Comparison of ENCODE assay signal across 18 cellular contexts in genomic region chr3:143653935-143654334, GRCh38.
DNase-seq lines count a peak whose midpoint lies in the region; ATAC-seq, FAIRE-seq and TF ChIP-seq lines count a peak whose summit lies in the region.
"Had no signal": no experiment of that assay in that cellular context is flagged by ENCODE, and none has a peak within 500 bp of the region (broad histone marks: within the 10 kb centered on the region; RNA-seq: fewer than 3 reads in every experiment).

No MANE protein-coding gene starts in this region.

- H3K4me2 ChIP-seq in A549, result no peak overlapping the region
- H3K4me2 ChIP-seq in IMR-90 (ENCODE audit: low read depth, low read length), result no peak overlapping the region
- no peak overlapping the region for H3K4me2 ChIP-seq in H1 (ENCODE audit: insufficient read depth in 1 of 2, low read depth in 2 of 2, low read length in 2 of 2)
- H3K4me2 ChIP-seq: BLaER1 had no signal

- no TSS peak for BruUV-seq in IMR-90 (replicated peaks; lab: Mats Ljungman, UMichigan)

- no peak overlapping the region for H2BK12ac ChIP-seq in H1 (ENCODE audit: low read depth, low read length)

- no peak overlapping the region for H2BK15ac ChIP-seq in IMR-90 (ENCODE audit: low read depth, low read length)
- no peak overlapping the region for H2BK15ac ChIP-seq in H1 (ENCODE audit: low read length)

- POLR2A ChIA-PET in A549 (lab: Yijun Ruan, JAX), result no interaction called here
- POLR2A ChIA-PET in IMR-90 (lab: Charles Lee; ENCODE audit: unreplicated experiment), result no interaction called here
- POLR2A ChIA-PET in H1 (lab: Charles Lee; ENCODE audit: partially characterized antibody), result no interaction called here

- H3K79me1 ChIP-seq in IMR-90 (ENCODE audit: low read depth in 1 of 2, low read length in 2 of 2), result no peaks in the 10 kb centered on the region
- H3K79me1 ChIP-seq in H1 (ENCODE audit: low read depth, low read length), result no peaks in the 10 kb centered on the region

- no peaks in the 10 kb centered on the region for H3K4me1 ChIP-seq in A549
- no peaks in the 10 kb centered on the region for H3K4me1 ChIP-seq in IMR-90 (ENCODE audit: control insufficient read depth, insufficient read depth, low read length)
- peaks cover 0 to 4% (median 0%) of the 10 kb centered on the region in 4 experiments; a peak in 3 of 7 replicates for H3K4me1 ChIP-seq in H1 (replicated peaks in 1 of 4; ENCODE audit: control insufficient read depth in 3 of 4, insufficient read depth in 4 of 4, low read length in 3 of 4)
- H3K4me1 ChIP-seq in right lobe of liver, result peaks cover 0 to 20% (median 0%) of the 10 kb centered on the region in 4 donors
- H3K4me1 ChIP-seq in colonic mucosa, result no peaks in the 10 kb centered on the region
- no peaks in the 10 kb centered on the region for H3K4me1 ChIP-seq in esophagus muscularis mucosa
- H3K4me1 ChIP-seq: BLaER1, Caco-2 had no signal

- H4K91ac ChIP-seq in IMR-90 (ENCODE audit: insufficient read depth, low read depth, low read length) (no peak overlapping the region), H1 (replicated peaks; ENCODE audit: insufficient read length, low read length) (no peak overlapping the region)

- no peaks in the 10 kb centered on the region for H3K79me2 ChIP-seq in H1 (ENCODE audit: control insufficient read depth in 1 of 2, insufficient read depth in 2 of 2, low read length in 2 of 2)

- no peaks in the 10 kb centered on the region for H3K9me1 ChIP-seq in IMR-90 (ENCODE audit: insufficient read depth, low read length)

- CTCF ChIA-PET in A549 (lab: Yijun Ruan, JAX), result interaction anchor here (2.1 kb wide), 1 partner anchor 21 kb away, joined by 9 read pairs; no protein-coding TSS in a partner anchor
- CTCF ChIA-PET in IMR-90 (lab: Yijun Ruan, JAX), result no interaction called here
- CTCF ChIA-PET in H1 (lab: Charles Lee; ENCODE audit: partially characterized antibody), result interaction anchor here (1.1 to 6.7 kb wide), 4 partner anchors 17 to 614 kb away, joined by 3 to 48 read pairs (median 4); no protein-coding TSS in a partner anchor

- no peak for TF ChIP-seq CTCF in A549 (IDR thresholded peaks at IDR 0.05)
- no peak for TF ChIP-seq CTCF in IMR-90 (conservative IDR thresholded peaks at IDR 0.05; ENCODE audit: low read depth, low read length)
- no peak for TF ChIP-seq CTCF in H1 (IDR thresholded peaks at IDR 0.05; ENCODE audit: control extremely low read depth in 1 of 3, insufficient read depth in 1 of 3, low read depth in 1 of 3, low read length in 3 of 3)
- TF ChIP-seq CTCF in right lobe of liver (IDR thresholded peaks at IDR 0.05), result no peak
- no peak for TF ChIP-seq CTCF in colonic mucosa (IDR thresholded peaks at IDR 0.05)
- no peak for TF ChIP-seq CTCF in esophagus muscularis mucosa (IDR thresholded peaks at IDR 0.05)

- ATAC-seq in A549 (no peak), IMR-90 (ENCODE audit: low read depth) (no peak), right lobe of liver (no peak), HG03108 (IDR thresholded peaks at IDR 0.05; ENCODE audit: unreplicated experiment) (no peak)
- ATAC-seq: CD8-positive, alpha-beta T cell had no signal

- H3K14ac ChIP-seq in IMR-90 (replicated peaks; ENCODE audit: low read depth, low read length), result no peak overlapping the region
- H3K14ac ChIP-seq in H1 (ENCODE audit: insufficient read length), result no peak overlapping the region

- TF ChIP-seq EP300 in A549 (IDR thresholded peaks at IDR 0.05), result no peak
- TF ChIP-seq EP300 in H1 (IDR thresholded peaks at IDR 0.05; ENCODE audit: borderline replicate concordance in 1 of 2, low read depth in 2 of 2, low read length in 2 of 2), result no peak
- no peak for TF ChIP-seq EP300 in esophagus muscularis mucosa (IDR thresholded peaks at IDR 0.05)

- H2BK120ac ChIP-seq in IMR-90 (ENCODE audit: low read depth, low read length) (no peak overlapping the region), H1 (replicated peaks; ENCODE audit: low read depth, low read length) (no peak overlapping the region)

- no peaks in the 10 kb centered on the region for H4K20me1 ChIP-seq in IMR-90 (ENCODE audit: insufficient read depth, low read length)
- H4K20me1 ChIP-seq in H1 (replicated peaks in 1 of 2; ENCODE audit: control insufficient read depth in 1 of 2, insufficient read depth in 2 of 2, low read length in 2 of 2), result no peaks in the 10 kb centered on the region
- H4K20me1 ChIP-seq: BLaER1 had no signal

- H4K5ac ChIP-seq in IMR-90 (ENCODE audit: low read depth, low read length), result no peak overlapping the region
- no peak overlapping the region for H4K5ac ChIP-seq in H1 (ENCODE audit: insufficient read length, low read depth, low read length)

- H2BK5ac ChIP-seq in IMR-90 (ENCODE audit: low read depth, low read length, poor library complexity, severe bottlenecking) (no peak overlapping the region), H1 (ENCODE audit: low read depth, low read length) (no peak overlapping the region)

- H3K9ac ChIP-seq in IMR-90 (ENCODE audit: low read depth, low read length), result no peak overlapping the region
- no peak overlapping the region for H3K9ac ChIP-seq in H1 (replicated peaks in 1 of 4; ENCODE audit: extremely low read depth in 1 of 4, low read depth in 3 of 4, low read length in 3 of 4)
- H3K9ac ChIP-seq in colonic mucosa (ENCODE audit: low read depth in 2 of 2, low read length in 2 of 2), result no peak overlapping the region
- H3K9ac ChIP-seq: BLaER1 had no signal

- intact Hi-C loops in IMR-90 (cut with micrococcal nuclease), result no loop called here
- intact Hi-C loops in right lobe of liver (cut with DNase I), result no loop called here
- intact Hi-C loops in colonic mucosa (cut with DNase I), result no loop called here
- intact Hi-C loops in esophagus muscularis mucosa (cut with DNase I), result no loop called here

- H3K9me3 ChIP-seq in A549 (no peaks in the 10 kb centered on the region), IMR-90 (ENCODE audit: control insufficient read depth, insufficient read depth, low read length) (no peaks in the 10 kb centered on the region), H1 (ENCODE audit: insufficient read depth in 2 of 2, low read depth in 1 of 2, low read length in 1 of 2) (no peaks in the 10 kb centered on the region), right lobe of liver (no peaks in the 10 kb centered on the region), colonic mucosa (no peaks in the 10 kb centered on the region), esophagus muscularis mucosa (no peaks in the 10 kb centered on the region)
- H3K9me3 ChIP-seq: BLaER1, Caco-2 had no signal

- no peak overlapping the region for H2AK9ac ChIP-seq in IMR-90 (replicated peaks; ENCODE audit: low read depth, low read length, poor library complexity)

- no peaks in the 10 kb centered on the region for H3K36me3 ChIP-seq in IMR-90 (ENCODE audit: control insufficient read depth, insufficient read depth, low read length)
- no peaks in the 10 kb centered on the region for H3K36me3 ChIP-seq in H1 (ENCODE audit: control insufficient read depth in 2 of 4, insufficient read depth in 4 of 4, low read length in 3 of 4)
- no peaks in the 10 kb centered on the region for H3K36me3 ChIP-seq in right lobe of liver
- H3K36me3 ChIP-seq in colonic mucosa, result no peaks in the 10 kb centered on the region
- peaks cover 0 to 4% (median 0%) of the 10 kb centered on the region in 4 donors for H3K36me3 ChIP-seq in esophagus muscularis mucosa
- H3K36me3 ChIP-seq: BLaER1 had no signal

- no peak for TF ChIP-seq POLR2A in A549 (IDR thresholded peaks at IDR 0.05; ENCODE audit: low read length)
- no peak for TF ChIP-seq POLR2A in IMR-90 (IDR thresholded peaks at IDR 0.05; ENCODE audit: low read depth, low read length)
- TF ChIP-seq POLR2A in H1 (IDR thresholded peaks at IDR 0.05; ENCODE audit: control extremely low read depth in 1 of 2, low read depth in 2 of 2, low read length in 2 of 2), result no peak
- TF ChIP-seq POLR2A in right lobe of liver (IDR thresholded peaks at IDR 0.05), result no peak
- TF ChIP-seq POLR2A in H54 (IDR thresholded peaks at IDR 0.05; ENCODE audit: low read depth, low read length), result no peak
- no peak for TF ChIP-seq POLR2A in esophagus muscularis mucosa (IDR thresholded peaks at IDR 0.05; ENCODE audit: low read depth)

- dilution Hi-C loops in IMR-90 (cut with HindIII; ENCODE audit: low sequenced_read_pairs, unreplicated experiment), result no loop called here

- H3K56ac ChIP-seq in IMR-90 (ENCODE audit: extremely low read depth, insufficient read depth, low read length), result no peak overlapping the region
- H3K56ac ChIP-seq in H1 (replicated peaks; ENCODE audit: insufficient read length, low read depth, low read length), result no peak overlapping the region

- no peaks in the 10 kb centered on the region; the same call in 1 of the 2 replicates for H3K23me2 ChIP-seq in H1 (ENCODE audit: low read depth, low read length)

- FAIRE-seq in A549 (lab: Jason Lieb, UNC), result no peak
- FAIRE-seq in H1 (lab: Jason Lieb, UNC), result no peak
- FAIRE-seq in H54 (lab: Jason Lieb, UNC), result no peak
- FAIRE-seq: G401.6 had no signal

- TF ChIP-seq RAD21 in A549 (conservative IDR thresholded peaks at IDR 0.05 in 1 of 2, IDR thresholded peaks at IDR 0.05 in 1 of 2) (no peak), IMR-90 (IDR thresholded peaks at IDR 0.05; ENCODE audit: low read length) (no peak), H1 (IDR thresholded peaks at IDR 0.05 in 1 of 2, conservative IDR thresholded peaks at IDR 0.05 in 1 of 2; ENCODE audit: low read depth in 2 of 2, low read length in 2 of 2) (no peak)

- no peak overlapping the region for H2AFZ ChIP-seq in IMR-90 (replicated peaks; ENCODE audit: low read length, poor library complexity)
- H2AFZ ChIP-seq in H1 (ENCODE audit: low read length), result no peak overlapping the region

- H2BK20ac ChIP-seq in IMR-90 (ENCODE audit: low read depth, low read length), result no peak overlapping the region
- no peak overlapping the region for H2BK20ac ChIP-seq in H1 (ENCODE audit: low read length)

- in situ Hi-C loops in IMR-90 (cut with MboI; ENCODE audit: low sequenced_read_pairs), result loop anchor here (10.0 kb wide), 1 partner anchor 549 kb away; no protein-coding TSS in a partner anchor

- H3K27me3 ChIP-seq in IMR-90 (ENCODE audit: control insufficient read depth, insufficient read depth, low read length), result no peaks in the 10 kb centered on the region
- H3K27me3 ChIP-seq in H1 (replicated peaks in 1 of 4; ENCODE audit: control insufficient read depth in 3 of 4, extremely low read depth in 1 of 4, insufficient read depth in 3 of 4, low read length in 3 of 4), result peaks cover 0 to 1% (median 0%) of the 10 kb centered on the region in 4 experiments; a peak in 1 of 7 replicates
- no peaks in the 10 kb centered on the region for H3K27me3 ChIP-seq in right lobe of liver
- no peaks in the 10 kb centered on the region for H3K27me3 ChIP-seq in colonic mucosa
- H3K27me3 ChIP-seq in esophagus muscularis mucosa, result no peaks in the 10 kb centered on the region
- H3K27me3 ChIP-seq: BLaER1 had no signal

- H3K27ac ChIP-seq in A549, result no peak overlapping the region
- no peak overlapping the region for H3K27ac ChIP-seq in IMR-90 (ENCODE audit: insufficient read depth, low read length)
- H3K27ac ChIP-seq in H1 (ENCODE audit: low read depth, low read length), result no peak overlapping the region
- peak overlapping the region in 2 of 3 donors; percentile 44 to 48 for H3K27ac ChIP-seq in right lobe of liver
- no peak overlapping the region for H3K27ac ChIP-seq in colonic mucosa
- H3K27ac ChIP-seq in esophagus muscularis mucosa (replicated peaks in 1 of 4), result no peak overlapping the region
- H3K27ac ChIP-seq: BLaER1, C4-2B had no signal

- H2AK5ac ChIP-seq in IMR-90 (ENCODE audit: low read depth, low read length) (no peak overlapping the region), H1 (ENCODE audit: low read depth, low read length) (no peak overlapping the region)

- WGBS in A549 (ENCODE audit: missing lambda C conversion rate), result 37% methylated on average over 2 of the region's 2 CpGs
- no CpG with 5 or more reads among the region's 2 CpGs for WGBS in IMR-90 (ENCODE audit: extremely low coverage in 2 of 2, insufficient read length in 1 of 2), 2 experiments
- 94% methylated on average over 2 of the region's 2 CpGs; no CpG with 5 or more reads in 1 of the 2 experiments for WGBS in H1 (ENCODE audit: extremely low coverage in 1 of 2, insufficient coverage in 1 of 2, insufficient read length in 1 of 2, insufficient replicate concordance in 2 of 2, low coverage in 1 of 2, low lambda C conversion rate in 2 of 2, missing lambda C conversion rate in 1 of 2), 2 experiments
- 58% methylated on average over 2 of the region's 2 CpGs for WGBS in right lobe of liver (ENCODE audit: insufficient coverage, low coverage, low lambda C conversion rate, missing lambda C conversion rate)
- 90% methylated on average over 2 of the region's 2 CpGs for WGBS in esophagus muscularis mucosa

- no peak overlapping the region for H3K4ac ChIP-seq in IMR-90 (ENCODE audit: low read depth, low read length)
- H3K4ac ChIP-seq in H1 (replicated peaks; ENCODE audit: insufficient read length, low read depth, low read length), result no peak overlapping the region

- H3K23ac ChIP-seq in IMR-90 (ENCODE audit: low read depth, low read length), result no peak overlapping the region
- no peak overlapping the region for H3K23ac ChIP-seq in H1 (ENCODE audit: insufficient read length)

- DNase-seq in A549 (ENCODE audit: low read depth in 1 of 2, low spot score in 1 of 2) (no peak), IMR-90 (no peak), H1 (ENCODE audit: low read depth in 1 of 2, low spot score in 2 of 2) (no peak), right lobe of liver (no peak), colonic mucosa (no peak), H54 (ENCODE audit: insufficient read length, low spot score) (no peak), esophagus muscularis mucosa (ENCODE audit: extremely low spot score) (no peak)
- DNase-seq: 8988T; Caco-2; CD4-positive, CD25-positive, alpha-beta regulatory T cell; CD8-positive, alpha-beta T cell; DMS153; DND-41; H7 had no signal

- no peak overlapping the region for H3K4me3 ChIP-seq in A549
- H3K4me3 ChIP-seq in IMR-90 (ENCODE audit: insufficient read depth, low read depth, low read length), result no peak overlapping the region
- no peak overlapping the region for H3K4me3 ChIP-seq in H1 (ENCODE audit: extremely low read depth in 1 of 4, insufficient read depth in 2 of 4, low read depth in 3 of 4, low read length in 4 of 4)
- no peak overlapping the region for H3K4me3 ChIP-seq in right lobe of liver
- H3K4me3 ChIP-seq in colonic mucosa, result no peak overlapping the region
- no peak overlapping the region for H3K4me3 ChIP-seq in esophagus muscularis mucosa
- H3K4me3 ChIP-seq: BLaER1 had no signal

- no peak overlapping the region for H3K18ac ChIP-seq in IMR-90 (ENCODE audit: low read depth, low read length)
- no peak overlapping the region for H3K18ac ChIP-seq in H1 (ENCODE audit: extremely low read depth, low read length)

- no peak overlapping the region for H4K8ac ChIP-seq in IMR-90 (ENCODE audit: low read depth in 2 of 2, low read length in 2 of 2)
- no peak overlapping the region for H4K8ac ChIP-seq in H1 (ENCODE audit: extremely low read depth, insufficient read depth, low read length)

Comparison
In these comparisons a context has a peak if more than half of its experiments do, and no peak if none do; other contexts are left out.
1. H3K27ac ChIP-seq: peak in right lobe of liver (2 of 3); none in A549 (0 of 2), IMR-90 (single experiment), H1 (single experiment), colonic mucosa (single experiment) and esophagus muscularis mucosa (0 of 4).
2. Of the 18 proteins assayed by ChIP-seq in both H1 and A549: peak only in H1: none; only in A549: none; in both: MAFK; in neither: 17.